In the genomic region with DNA sequence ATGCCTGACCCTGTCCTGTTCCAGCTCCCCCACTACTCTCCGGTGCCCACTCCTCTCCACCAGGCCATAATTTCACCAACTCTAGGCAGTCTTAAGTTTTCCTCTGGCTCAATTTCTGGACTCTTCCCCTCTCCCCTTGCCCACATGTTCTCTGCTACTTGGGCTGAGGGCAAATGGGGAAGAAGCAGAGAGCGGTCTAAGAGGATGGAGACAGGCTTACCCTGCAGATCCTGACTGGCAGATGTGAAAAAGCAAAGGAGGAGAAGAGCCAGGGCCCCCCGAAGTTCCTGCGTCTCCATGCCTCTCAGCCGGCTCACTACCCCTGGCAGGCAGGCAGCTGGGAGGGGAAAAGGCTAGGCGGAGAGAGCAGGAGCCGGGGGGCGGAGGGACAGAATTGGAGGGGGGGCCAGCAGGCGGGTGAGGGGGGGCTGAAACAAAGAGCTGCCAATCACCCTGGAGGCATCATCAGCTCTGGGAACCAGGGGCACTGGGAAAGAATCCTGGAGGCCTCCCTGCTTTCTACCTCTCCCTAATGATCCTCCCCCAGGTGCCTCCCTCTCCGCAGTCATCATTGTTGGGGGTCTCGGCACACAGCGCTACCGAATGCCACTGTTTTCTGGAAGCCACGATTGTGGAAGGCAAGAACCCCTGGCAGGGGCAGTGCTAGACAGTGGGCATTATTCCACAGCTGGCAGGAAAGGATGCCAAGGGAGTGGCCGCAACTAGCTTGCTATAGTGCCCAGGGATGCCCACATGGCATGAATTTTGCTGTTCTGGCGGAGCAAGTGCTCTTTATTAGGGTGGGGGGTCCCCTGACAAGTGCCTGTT, we compare ENCODE assay signal across 8 cellular contexts. TPM values are rescaled to one million over a fixed set of nuclear protein-coding genes. Genes with fewer than 3 reads are reported as not detected.
A peak's percentile ranks its signal among the peaks of the same experiment; 100 is the strongest.
DNase-seq lines count a peak whose midpoint lies in the region; ATAC-seq, FAIRE-seq and TF ChIP-seq lines count a peak whose summit lies in the region.

Gene THBS3, minus strand, starts transcription at position 320 of the 828 bp plus-strand sequence. Its CDS starts 21 bp downstream, at position 299.

- H3K4me3 ChIP-seq in HFF-Myc (replicated peaks; ENCODE audit: low read depth, low read length) (peak within 1 kb of the TSS; percentile 100), esophagus (ENCODE audit: low read depth in 1 of 2, low read length in 2 of 2) (peak within 1 kb of the TSS; percentile 67 to 70), mucosa of rectum (ENCODE audit: low read length in 2 of 2) (peak within 1 kb of the TSS; percentile 95 to 97)

- TF ChIP-seq CTCF in HFF-Myc (IDR thresholded peaks at IDR 0.05; ENCODE audit: low read depth, low read length, missing control alignments): no peak

- DNase-seq in Ammon's horn (ENCODE audit: low spot score): peak; percentile 63
- DNase-seq in HFF-Myc (ENCODE audit: extremely low read depth, low read depth): no peak
- DNase-seq in urothelium cell line (ENCODE audit: low spot score): peak; percentile 32

- peaks cover 0 to 2% of the 10 kb centered on the region in 2 donors for H3K36me3 ChIP-seq in esophagus (ENCODE audit: control insufficient read depth in 2 of 2, insufficient read depth in 2 of 2, low read length in 1 of 2)
- no peaks in the 10 kb centered on the region for H3K36me3 ChIP-seq in mucosa of rectum (ENCODE audit: control insufficient read depth in 2 of 2, insufficient read depth in 2 of 2, low read length in 2 of 2)

- H3K27me3 ChIP-seq in esophagus (ENCODE audit: control insufficient read depth in 1 of 2, insufficient read depth in 2 of 2, low read length in 2 of 2) (no peaks in the 10 kb centered on the region), mucosa of rectum (ENCODE audit: control insufficient read depth in 2 of 2, insufficient read depth in 2 of 2, low read length in 2 of 2) (no peaks in the 10 kb centered on the region)

- 15 to 21% methylated on average over 15 to 16 of the region's 16 CpGs for WGBS in esophagus, 2 donors

- no peak for FAIRE-seq in urothelium cell line (lab: Jason Lieb, UNC)

- no peaks in the 10 kb centered on the region for H3K4me1 ChIP-seq in esophagus (ENCODE audit: control insufficient read depth in 2 of 2, insufficient read depth in 2 of 2, low read length in 1 of 2)
- peaks cover 21 to 25% of the 10 kb centered on the region in 2 donors for H3K4me1 ChIP-seq in mucosa of rectum (ENCODE audit: control insufficient read depth in 2 of 2, insufficient read depth in 2 of 2, low read length in 2 of 2)

- peak within 1 kb of the TSS; percentile 91 to 99 for H3K9ac ChIP-seq in mucosa of rectum (ENCODE audit: low read depth in 1 of 2, low read length in 2 of 2)

- H3K9me3 ChIP-seq in esophagus (ENCODE audit: control insufficient read depth in 2 of 2, insufficient read depth in 1 of 2, low read depth in 1 of 2, low read length in 1 of 2): no peaks in the 10 kb centered on the region
- no peaks in the 10 kb centered on the region for H3K9me3 ChIP-seq in mucosa of rectum (ENCODE audit: control insufficient read depth in 2 of 2, low read length in 2 of 2)

- H3K27ac ChIP-seq in esophagus (ENCODE audit: low read depth in 2 of 2, low read length in 1 of 2) (peak within 1 kb of the TSS; percentile 94 to 95), mucosa of rectum (ENCODE audit: low read depth in 2 of 2, low read length in 2 of 2) (peak within 1 kb of the TSS; percentile 97)

- ATAC-seq in SK-N-SH treated with all-trans-retinoic acid at 6 μM for 48 hours (peak; percentile 44), GM18520 (IDR thresholded peaks at IDR 0.05; ENCODE audit: unreplicated experiment) (no peak), HG02870 (IDR thresholded peaks at IDR 0.05; ENCODE audit: unreplicated experiment) (no peak)

TF ChIP-seq in SK-N-SH treated with all-trans-retinoic acid at 6 μM for 48 hours, 23 proteins besides CTCF, POLR2A, EP300 and RAD21:
- TF ChIP-seq ZNF70 (CRISPR knock-in tag; IDR thresholded peaks at IDR 0.05): no peak
- peak; percentile 47; the same call in 1 of the 2 replicates for TF ChIP-seq PATZ1 (CRISPR knock-in tag; IDR thresholded peaks at IDR 0.05; ENCODE audit: borderline replicate concordance)
- TF ChIP-seq ARNTL (CRISPR knock-in tag; IDR thresholded peaks at IDR 0.05; ENCODE audit: borderline replicate concordance, low read depth): no peak
- no peak for TF ChIP-seq ZC3H10 (CRISPR knock-in tag; IDR thresholded peaks at IDR 0.05)

RNA-seq across cellular contexts. Expression of gene THBS3, which starts in this region (rescaled TPM):
- polyA plus RNA-seq in esophagus: 10 to 100 TPM; 12.9 to 41.5 TPM
